In the genomic region with DNA sequence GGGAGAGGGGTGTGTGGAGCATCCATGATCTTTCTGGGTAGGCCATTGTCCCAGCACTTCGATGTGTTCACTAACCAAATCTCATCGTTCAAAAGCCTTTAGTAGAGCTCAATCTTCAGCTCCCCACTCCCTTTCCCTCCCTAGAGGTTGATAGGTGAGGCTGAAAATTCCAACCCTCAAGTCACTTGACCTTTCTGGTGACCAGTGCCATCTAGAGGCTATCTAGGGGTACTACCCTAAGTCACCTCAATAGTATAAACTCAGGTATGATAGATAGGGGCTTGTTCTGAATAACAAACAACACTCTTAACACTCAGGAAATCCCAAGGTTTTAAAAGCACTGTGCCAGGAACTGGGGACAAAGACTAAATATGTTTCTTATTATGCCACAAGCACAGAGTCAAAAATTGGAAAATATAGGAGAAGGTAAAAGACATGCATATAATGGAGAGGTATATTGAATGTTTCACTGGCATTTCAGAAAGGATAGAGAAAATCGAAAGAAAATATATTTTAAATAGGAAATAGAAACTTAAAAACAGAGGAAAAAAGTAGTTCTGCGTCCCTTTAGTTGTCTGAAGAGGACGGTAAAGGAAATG, we compare ENCODE assay signal across 9 cellular contexts. TPM values are rescaled to one million over a fixed set of nuclear protein-coding genes. Genes with fewer than 3 reads are reported as not detected.
A peak's percentile ranks its signal among the peaks of the same experiment; 100 is the strongest.
DNase-seq lines count a peak whose midpoint lies in the region; ATAC-seq, FAIRE-seq and TF ChIP-seq lines count a peak whose summit lies in the region.
"Had no signal": no experiment of that assay in that cellular context is flagged by ENCODE, and none has a peak within 500 bp of the region (broad histone marks: within the 10 kb centered on the region; RNA-seq: fewer than 3 reads in every experiment).

No MANE protein-coding gene starts in this region.

- H3K9me3 ChIP-seq in small intestine (ENCODE audit: control insufficient read depth, low read depth) (no peaks in the 10 kb centered on the region), tibial artery (no peaks in the 10 kb centered on the region)
- H3K9me3 ChIP-seq: SJSA1 had no signal

- no peaks in the 10 kb centered on the region for H3K4me1 ChIP-seq in small intestine (ENCODE audit: control insufficient read depth in 2 of 2, insufficient read depth in 1 of 2, low read depth in 1 of 2, low read length in 1 of 2)
- H3K4me1 ChIP-seq in tibial artery = no peaks in the 10 kb centered on the region
- H3K4me1 ChIP-seq: SJSA1 had no signal

- no peak for TF ChIP-seq POLR2A in GM12891 (IDR thresholded peaks at IDR 0.05; ENCODE audit: low read depth, low read length)

- H3K27me3 ChIP-seq in small intestine (ENCODE audit: control insufficient read depth in 2 of 2, insufficient read depth in 2 of 2, low read length in 2 of 2) (no peaks in the 10 kb centered on the region), tibial artery (no peaks in the 10 kb centered on the region)
- H3K27me3 ChIP-seq: SJSA1 had no signal

- TF ChIP-seq CTCF in C4-2B (conservative IDR thresholded peaks at IDR 0.05) (peak; percentile 94), epithelial cell of esophagus (IDR thresholded peaks at IDR 0.05; ENCODE audit: insufficient read depth, low read depth, low read length, missing control alignments) (peak; percentile 87), tibial artery (IDR thresholded peaks at IDR 0.05) (peak in 1 of 2 experiments; percentile 29)

- intact Hi-C loops in tibial artery (cut with DNase I; ENCODE audit: low total_unique reads) = no loop called here

- no peak for ATAC-seq in GM21786 (IDR thresholded peaks at IDR 0.05; ENCODE audit: unreplicated experiment)

- 45 to 50% (median 46%) methylated on average over 5 of the region's 5 CpGs for WGBS in small intestine, 3 donors

- H3K27ac ChIP-seq in C4-2B (no peak overlapping the region), small intestine (ENCODE audit: low read depth in 1 of 2, low read length in 1 of 2) (no peak overlapping the region), tibial artery (no peak overlapping the region)
- H3K27ac ChIP-seq: SJSA1 had no signal

- H3K36me3 ChIP-seq in small intestine (ENCODE audit: control insufficient read depth in 2 of 2, insufficient read depth in 2 of 2, low read length in 2 of 2) (no peaks in the 10 kb centered on the region), tibial artery (no peaks in the 10 kb centered on the region)
- H3K36me3 ChIP-seq: SJSA1 had no signal

- H3K4me3 ChIP-seq in epithelial cell of esophagus (ENCODE audit: low read length) (no peak overlapping the region), small intestine (ENCODE audit: low read depth in 1 of 2, low read length in 2 of 2) (no peak overlapping the region), tibial artery (no peak overlapping the region)
- H3K4me3 ChIP-seq: SJSA1 had no signal

- FAIRE-seq in GM12891 (lab: Jason Lieb, UNC) (peak; percentile 89), small intestine (lab: Jason Lieb, UNC) (no peak)

- DNase-seq in GM12891 (ENCODE audit: insufficient read length, low spot score) (no peak), M059J (ENCODE audit: low read depth) (peak; percentile 30), SW 1271 (lab: John Stamatoyannopoulos, UW) (peak; percentile 12 to 15), epithelial cell of esophagus (ENCODE audit: low read depth) (peak; percentile 56), small intestine (peak; percentile 38), tibial artery (no peak)

TF ChIP-seq in GM12891, 5 proteins besides CTCF, POLR2A, EP300 and RAD21:
- TF ChIP-seq POLR2AphosphoS5 (IDR thresholded peaks at IDR 0.05; ENCODE audit: low read depth, low read length) (no peak), POU2F2 (IDR thresholded peaks at IDR 0.05; ENCODE audit: low read depth, low read length) (no peak), PAX5 (IDR thresholded peaks at IDR 0.05; ENCODE audit: insufficient read depth, low read length, severe bottlenecking) (no peak), SPI1 (IDR thresholded peaks at IDR 0.05; ENCODE audit: low read depth, low read length) (no peak), TAF1 (IDR thresholded peaks at IDR 0.05; ENCODE audit: low read depth, low read length) (no peak)

RNA-seq across cellular contexts. Expression of gene CD53, which starts 42.9 kb away (rescaled TPM):
- 334 TPM for polyA plus RNA-seq in GM12891 (2012; ENCODE audit: low read depth, missing spikeins)
- 0.15 and 0.30 TPM in 2 replicates for total RNA-seq in M059J (2014; rRNA removed; shearing (Covaris generic))
- polyA plus RNA-seq in small intestine = 10 to 100 TPM in 2 of 3 donors, 1 to 10 TPM in 1; 9.6 to 35.8 (median 18.9) TPM
- total RNA-seq: SJSA1 had no signal

Comparison
In these comparisons a context has a peak if more than half of its experiments do, and no peak if none do; other contexts are left out.
1. DNase-seq: peak in M059J (single experiment), SW 1271 (2 of 2), epithelial cell of esophagus (single experiment) and small intestine (single experiment); none in GM12891 (single experiment) and tibial artery (0 of 2).